9 cellular contexts compared by ENCODE assay signal in genomic region chr9:4301971-4302427, GRCh38. TPM values are rescaled to one million over a fixed set of nuclear protein-coding genes. Genes with fewer than 3 reads are reported as not detected.
DNase-seq lines count a peak whose midpoint lies in the region; ATAC-seq and TF ChIP-seq lines count a peak whose summit lies in the region.
"Had no signal": no experiment of that assay in that cellular context is flagged by ENCODE, and none has a peak within 500 bp of the region (broad histone marks: within the 10 kb centered on the region; RNA-seq: fewer than 3 reads in every experiment).

No MANE protein-coding gene starts in this region.

- H3K9me3 ChIP-seq in psoas muscle: no peaks in the 10 kb centered on the region
- no peaks in the 10 kb centered on the region for H3K9me3 ChIP-seq in naive thymus-derived CD4-positive, alpha-beta T cell (ENCODE audit: control insufficient read depth in 2 of 3, low read length in 3 of 3)

- POLR2A ChIA-PET in RWPE1 (lab: Yijun Ruan, JAX; ENCODE audit: low non-redundant PET): no interaction called here
- POLR2A ChIA-PET in naive thymus-derived CD4-positive, alpha-beta T cell (lab: Charles Lee): no interaction called here

- H3K4me3 Mint-ChIP-seq in naive thymus-derived CD4-positive, alpha-beta T cell: no peak overlapping the region

- no peaks in the 10 kb centered on the region for H3K4me1 ChIP-seq in psoas muscle
- H3K4me1 ChIP-seq in naive thymus-derived CD4-positive, alpha-beta T cell (ENCODE audit: control insufficient read depth in 2 of 2, insufficient read depth in 2 of 2, low read length in 2 of 2): peaks cover 0 to 3% of the 10 kb centered on the region in 2 donors

- no peaks in the 10 kb centered on the region for H3K36me3 Mint-ChIP-seq in naive thymus-derived CD4-positive, alpha-beta T cell

- H3K9me3 Mint-ChIP-seq in naive thymus-derived CD4-positive, alpha-beta T cell: no peaks in the 10 kb centered on the region

- peak; percentile 25 to 62 (median 52) for ATAC-seq in psoas muscle
- ATAC-seq in naive thymus-derived CD4-positive, alpha-beta T cell: no peak

- H3K27ac ChIP-seq in RWPE1 (peak overlapping the region; percentile 59; the same call in 1 of the 2 replicates), psoas muscle (no peak overlapping the region)
- H3K27ac ChIP-seq in naive thymus-derived CD4-positive, alpha-beta T cell (ENCODE audit: low read depth, low read length): no peak overlapping the region

- no peak overlapping the region for H3K27ac Mint-ChIP-seq in naive thymus-derived CD4-positive, alpha-beta T cell

- peaks cover 12 to 32% (median 19%) of the 10 kb centered on the region in 7 donors for H3K4me1 Mint-ChIP-seq in naive thymus-derived CD4-positive, alpha-beta T cell

- H3K4me3 ChIP-seq in fibroblast of mammary gland (ENCODE audit: control insufficient read depth, low read depth, low read length) (no peak overlapping the region), psoas muscle (no peak overlapping the region)
- no peak overlapping the region for H3K4me3 ChIP-seq in naive thymus-derived CD4-positive, alpha-beta T cell (ENCODE audit: low read length)

- TF ChIP-seq CTCF in RWPE1 (conservative IDR thresholded peaks at IDR 0.05; ENCODE audit: low read depth) (no peak), fibroblast of mammary gland (conservative IDR thresholded peaks at IDR 0.05; ENCODE audit: control insufficient read depth, insufficient read depth, low read depth, low read length) (no peak), psoas muscle (IDR thresholded peaks at IDR 0.05) (no peak)

- 10 to 20% (median 15%) methylated on average over 2 of the region's 2 CpGs for WGBS in psoas muscle, 3 donors

- H3K27me3 Mint-ChIP-seq in naive thymus-derived CD4-positive, alpha-beta T cell: peaks cover 0 to 40% (median 18%) of the 10 kb centered on the region in 5 donors

- H3K27me3 ChIP-seq in psoas muscle (ENCODE audit: insufficient read depth in 3 of 3, low read length in 2 of 3): peaks cover 0 to 15% (median 0%) of the 10 kb centered on the region in 3 donors
- no peaks in the 10 kb centered on the region for H3K27me3 ChIP-seq in naive thymus-derived CD4-positive, alpha-beta T cell (ENCODE audit: control insufficient read depth in 2 of 2, insufficient read depth in 2 of 2, low read length in 2 of 2)

- DNase-seq in ELR (ENCODE audit: low read depth): peak; percentile 89
- peak; percentile 53 for DNase-seq in RWPE1 (ENCODE audit: low spot score)
- DNase-seq in fibroblast of mammary gland (ENCODE audit: low read depth): peak; percentile 100
- peak; percentile 68 to 78 for DNase-seq in psoas muscle
- DNase-seq in NCI-H526 treated with DMSO at 0.1 percent for 48 hours (lab: John Stamatoyannopoulos, UW): no peak
- DNase-seq in effector CD8-positive, alpha-beta T cell (lab: John Stamatoyannopoulos, UW): no peak
- no peak for DNase-seq in naive thymus-derived CD4-positive, alpha-beta T cell
- DNase-seq in AML-193 (lab: John Stamatoyannopoulos, UW): no peak
- DNase-seq: NCI-H2171 had no signal

- intact Hi-C loops in psoas muscle (cut with DNase I): no loop called here
- intact Hi-C loops in naive thymus-derived CD4-positive, alpha-beta T cell (cut with micrococcal nuclease): no loop called here

- CTCF ChIA-PET in RWPE1 (lab: Yijun Ruan, JAX): no interaction called here
- CTCF ChIA-PET in naive thymus-derived CD4-positive, alpha-beta T cell (lab: Charles Lee): interaction anchor here (1.3 kb wide), 1 partner anchor 11 kb away, joined by 4 read pairs; no protein-coding TSS in a partner anchor

- H3K36me3 ChIP-seq in psoas muscle (ENCODE audit: insufficient read depth in 1 of 2, low read depth in 1 of 2): no peaks in the 10 kb centered on the region
- H3K36me3 ChIP-seq in naive thymus-derived CD4-positive, alpha-beta T cell (ENCODE audit: control insufficient read depth in 2 of 3, insufficient read depth in 3 of 3, low read length in 3 of 3): no peaks in the 10 kb centered on the region

RNA-seq across cellular contexts. Expression of gene GLIS3, which starts 2.1 kb away (rescaled TPM):
- total RNA-seq in psoas muscle: 1 to 10 TPM; 2.6 to 7.9 (median 5.9) TPM
- 1 to 10 TPM in 2 of 3 donors, under 1 TPM in 1; 0.65 to 2.6 (median 1.1) TPM for polyA plus RNA-seq in psoas muscle
- 10 to 100 TPM in 1 of 5 experiments, 1 to 10 TPM in 3, under 1 TPM in 1; 0.60 to 13.0 (median 6.1) TPM for total RNA-seq in naive thymus-derived CD4-positive, alpha-beta T cell
- 1 to 10 TPM in 1 of 2 donors, not detected in 1; 2.4 TPM for polyA plus RNA-seq in naive thymus-derived CD4-positive, alpha-beta T cell

Comparison
In these comparisons a context has a peak if more than half of its experiments do, and no peak if none do; other contexts are left out.
1. DNase-seq: peak in ELR (single experiment), RWPE1 (single experiment), fibroblast of mammary gland (single experiment) and psoas muscle (2 of 2); none in NCI-H526 treated with DMSO at 0.1 percent for 48 hours (single experiment), effector CD8-positive, alpha-beta T cell (single experiment), naive thymus-derived CD4-positive, alpha-beta T cell (0 of 9) and AML-193 (0 of 2).